8 cellular contexts compared by ENCODE assay signal in genomic region chr1:228486596-228487335, GRCh38. TPM values are rescaled to one million over a fixed set of nuclear protein-coding genes. Genes with fewer than 3 reads are reported as not detected.
DNase-seq lines count a peak whose midpoint lies in the region; ATAC-seq, FAIRE-seq and TF ChIP-seq lines count a peak whose summit lies in the region.

No MANE protein-coding gene starts in this region.

- intact Hi-C loops in endothelial cell of umbilical vein (cut with micrococcal nuclease) = loop anchor here (1.0 to 5.0 kb wide), 4 partner anchors 14 to 319 kb away; partner anchors contain the start of gene IBA57

- H3K27ac ChIP-seq in HL-60 (replicated peaks) (peak overlapping the region; percentile 99), endothelial cell of umbilical vein (ENCODE audit: insufficient read depth, low read depth, low read length) (peak overlapping the region; percentile 72)

- H3K9me3 ChIP-seq in NT2/D1 (ENCODE audit: insufficient read depth, low read length) (no peaks in the 10 kb centered on the region), endothelial cell of umbilical vein (replicated peaks; ENCODE audit: control insufficient read depth, insufficient read depth, low read length) (no peaks in the 10 kb centered on the region), mononuclear cell (ENCODE audit: low read depth, low read length) (no peaks in the 10 kb centered on the region)

- peak; percentile 65 for TF ChIP-seq POLR2A in endothelial cell of umbilical vein (IDR thresholded peaks at IDR 0.05; ENCODE audit: low read depth, low read length)

- dilution Hi-C loops in endothelial cell of umbilical vein (cut with MboI; ENCODE audit: extremely low pct_ligation_motif_present, low sequenced_read_pairs) = no loop called here

- POLR2A ChIA-PET in endothelial cell of umbilical vein (lab: Charles Lee) = interaction anchor here (0.7 to 1.5 kb wide), 2 partner anchors 29 kb away, joined by 3 read pairs; a partner anchor contains a TSS

- H3K9ac ChIP-seq in NT2/D1 (ENCODE audit: insufficient read length, low read depth) (peak overlapping the region; percentile 99), endothelial cell of umbilical vein (replicated peaks; ENCODE audit: extremely low read depth, insufficient read depth, low read length) (peak overlapping the region; percentile 49)

- TF ChIP-seq CTCF in HL-60 (IDR thresholded peaks at IDR 0.05; ENCODE audit: insufficient read depth, low read length) (no peak), endothelial cell of umbilical vein (IDR thresholded peaks at IDR 0.05; ENCODE audit: extremely low read depth in 1 of 2, insufficient read depth in 1 of 2, low read depth in 1 of 2, low read length in 2 of 2) (no peak)

- no peaks in the 10 kb centered on the region for H4K20me1 ChIP-seq in endothelial cell of umbilical vein (replicated peaks; ENCODE audit: control insufficient read depth, extremely low read depth, insufficient read depth, low read length)

- H3K4me1 ChIP-seq in NT2/D1 (ENCODE audit: insufficient read depth, insufficient read length) = peaks cover 4% of the 10 kb centered on the region
- H3K4me1 ChIP-seq in endothelial cell of umbilical vein (ENCODE audit: control insufficient read depth, extremely low read depth, insufficient read depth, low read length) = no peaks in the 10 kb centered on the region
- H3K4me1 ChIP-seq in mononuclear cell (ENCODE audit: insufficient read depth, low read length) = peaks cover 39% of the 10 kb centered on the region

- peak; percentile 46 for ATAC-seq in GM19463 (IDR thresholded peaks at IDR 0.05; ENCODE audit: unreplicated experiment)

- H3K4me3 ChIP-seq in HL-60 (replicated peaks; ENCODE audit: insufficient read depth, low read length) (peak overlapping the region; percentile 93), NT2/D1 (ENCODE audit: insufficient read length, low read depth) (peak overlapping the region; percentile 100), endothelial cell of umbilical vein (replicated peaks in 1 of 3; ENCODE audit: insufficient read depth in 1 of 3, low read depth in 1 of 3, low read length in 3 of 3) (peak overlapping the region; percentile 4 to 79 (median 46)), mononuclear cell (ENCODE audit: low read length) (peak overlapping the region; percentile 60)

- H3K36me3 ChIP-seq in NT2/D1 (ENCODE audit: insufficient read depth, insufficient read length, low read length) (peaks cover 28% of the 10 kb centered on the region), endothelial cell of umbilical vein (ENCODE audit: control insufficient read depth in 2 of 2, extremely low read depth in 1 of 2, insufficient read depth in 2 of 2, low read length in 2 of 2) (peaks cover 0 to 13% of the 10 kb centered on the region in 2 experiments)

- peak; percentile 90 for FAIRE-seq in endothelial cell of umbilical vein (lab: Jason Lieb, UNC)

- peak overlapping the region; percentile 8 for H3K4me2 ChIP-seq in endothelial cell of umbilical vein (ENCODE audit: insufficient read depth, low read length)

- CTCF ChIA-PET in endothelial cell of umbilical vein (lab: Charles Lee) = interaction anchor here (0.9 to 3.9 kb wide), 8 partner anchors 13 to 93 kb away, joined by 3 to 36 read pairs (median 6); a partner anchor contains a TSS

- H3K79me2 ChIP-seq in endothelial cell of umbilical vein (ENCODE audit: control insufficient read depth, insufficient read depth, low read length) = no peaks in the 10 kb centered on the region

- TSS peak; percentile 82 for BruUV-seq in endothelial cell of umbilical vein (replicated peaks; lab: Mats Ljungman, UMichigan)

- no peaks in the 10 kb centered on the region for H3K9me1 ChIP-seq in endothelial cell of umbilical vein (replicated peaks; ENCODE audit: control insufficient read depth, extremely low read depth, insufficient read depth, low read length)

- peak overlapping the region; percentile 48 for H2AFZ ChIP-seq in endothelial cell of umbilical vein (ENCODE audit: low read depth, low read length)

- no peaks in the 10 kb centered on the region for H3K27me3 ChIP-seq in HL-60 (ENCODE audit: insufficient read depth, poor library complexity, severe bottlenecking)
- no peaks in the 10 kb centered on the region for H3K27me3 ChIP-seq in NT2/D1 (ENCODE audit: insufficient read depth, insufficient read length)
- H3K27me3 ChIP-seq in endothelial cell of umbilical vein (ENCODE audit: control insufficient read depth in 2 of 2, insufficient read depth in 2 of 2, low read length in 2 of 2) = no peaks in the 10 kb centered on the region
- no peaks in the 10 kb centered on the region for H3K27me3 ChIP-seq in mononuclear cell (ENCODE audit: insufficient read depth, low read length)

- DNase-seq in COLO829 (ENCODE audit: low spot score) (peak; percentile 79), HL-60 (ENCODE audit: low read depth in 1 of 2, low spot score in 1 of 2) (peak; percentile 76 to 86), NT2/D1 (ENCODE audit: low read depth, low spot score) (peak; percentile 94), endothelial cell of umbilical vein (ENCODE audit: low read depth, low spot score) (peak; percentile 94)
- peak; percentile 42 for DNase-seq in activated CD8-positive, alpha-beta memory T cell treated with anti-CD3 and anti-CD28 coated beads, Interleukin-2, amount 50 U/mL, for 24 hours (ENCODE audit: extremely low read depth)
- peak; percentile 60 to 65 for DNase-seq in stimulated activated CD8-positive, alpha-beta memory T cell treated with anti-CD3 and anti-CD28 coated beads, Interleukin-4, amount 100 ng/mL, for 1 hour (ENCODE audit: low read depth in 2 of 2, low spot score in 1 of 2)

TF ChIP-seq in endothelial cell of umbilical vein, 7 proteins besides CTCF, POLR2A, EP300 and RAD21:
- TF ChIP-seq JUN (IDR thresholded peaks at IDR 0.05; ENCODE audit: borderline replicate concordance, insufficient read depth, insufficient read length, low read depth) = no peak
- no peak for TF ChIP-seq MAX (IDR thresholded peaks at IDR 0.05; ENCODE audit: insufficient read depth, insufficient read length)
- peak; percentile 38 for TF ChIP-seq MYC (IDR thresholded peaks at IDR 0.05; ENCODE audit: low read depth, low read length)
- TF ChIP-seq FOS (IDR thresholded peaks at IDR 0.05; ENCODE audit: borderline replicate concordance, insufficient read depth, low read length) = no peak
- TF ChIP-seq EZH2 (IDR thresholded peaks at IDR 0.05; ENCODE audit: borderline replicate concordance, low read depth, low read length, severe bottlenecking) = no peak
- TF ChIP-seq GATA2 (IDR thresholded peaks at IDR 0.05; ENCODE audit: insufficient read depth, insufficient read length, low read depth, low read length) = no peak
- peak; percentile 66 for TF ChIP-seq POLR2AphosphoS5 (IDR thresholded peaks at IDR 0.05; ENCODE audit: insufficient read depth, low read depth, low read length)

RNA-seq across cellular contexts. Expression of gene RNF187, which starts 0.4 kb away (rescaled TPM):
- total RNA-seq in endothelial cell of umbilical vein = 86.4 and 87.1 TPM in 2 replicates
- polyA plus RNA-seq in endothelial cell of umbilical vein = 48.0 and 48.7 TPM in 2 replicates
- polyA plus RNA-seq in endothelial cell of umbilical vein (2011; cell fraction: cytosol; rRNA removed) = 42.8 and 50.9 TPM in 2 replicates
- 15.7 and 19.5 TPM in 2 replicates for polyA plus RNA-seq in endothelial cell of umbilical vein (2011; cell fraction: nucleus; rRNA removed)
- polyA plus RNA-seq in endothelial cell of umbilical vein (2012) = 60.7 and 77.6 TPM in 2 replicates
- 36.6 and 52.6 TPM in 2 replicates for polyA minus RNA-seq in endothelial cell of umbilical vein
- 47.9 TPM for polyA minus RNA-seq in endothelial cell of umbilical vein (2011; cell fraction: cytosol; rRNA and poly(A)+ RNA removed)
- 4.3 and 6.1 TPM in 2 replicates for polyA minus RNA-seq in endothelial cell of umbilical vein (2011; cell fraction: nucleus; rRNA and poly(A)+ RNA removed)
- 13.7 TPM for total RNA-seq in mononuclear cell

Comparison
In these comparisons a context has a peak if more than half of its experiments do, and no peak if none do; other contexts are left out.
1. Peak in every context shown above with its lines: DNase-seq, ATAC-seq, H3K4me3 ChIP-seq and H3K27ac ChIP-seq.
2. DNase-seq: peak in every context shown above with its lines; median percentile 94 in NT2/D1; 94 in endothelial cell of umbilical vein; 81 in HL-60; 79 in COLO829; 62 in stimulated activated CD8-positive, alpha-beta memory T cell treated with anti-CD3 and anti-CD28 coated beads, Interleukin-4, amount 100 ng/mL, for 1 hour; 42 in activated CD8-positive, alpha-beta memory T cell treated with anti-CD3 and anti-CD28 coated beads, Interleukin-2, amount 50 U/mL, for 24 hours.
3. H3K4me3 ChIP-seq: peak in every context shown above with its lines; median percentile 100 in NT2/D1; 93 in HL-60; 60 in mononuclear cell; 46 in endothelial cell of umbilical vein.